18 cellular contexts compared by ENCODE assay signal in genomic region chr19:10744222-10744847, GRCh38. TPM values are rescaled to one million over a fixed set of nuclear protein-coding genes. Genes with fewer than 3 reads are reported as not detected.
A peak's percentile ranks its signal among the peaks of the same experiment; 100 is the strongest.
DNase-seq lines count a peak whose midpoint lies in the region; ATAC-seq and TF ChIP-seq lines count a peak whose summit lies in the region.
"Had no signal": no experiment of that assay in that cellular context is flagged by ENCODE, and none has a peak within 500 bp of the region (broad histone marks: within the 10 kb centered on the region; RNA-seq: fewer than 3 reads in every experiment).

No MANE protein-coding gene starts in this region.

- ATAC-seq in heart left ventricle (no peak), HG02973 (IDR thresholded peaks at IDR 0.05; ENCODE audit: unreplicated experiment) (no peak)
- ATAC-seq in naive thymus-derived CD4-positive, alpha-beta T cell = no peak
- ATAC-seq: stimulated activated naive B cell treated with anti-CD40 and anti-IgM and Interleukin-4, amounts not matched to agents 10 μg/mL and 1 μg/mL and 100 μg/mL, for 72 hours had no signal

- CTCF ChIA-PET in naive thymus-derived CD4-positive, alpha-beta T cell (lab: Charles Lee) = no interaction called here

- no peak for DNase-seq in heart left ventricle
- no peak for DNase-seq in cardiac septum (ENCODE audit: low spot score)
- DNase-seq in endodermal cell = no peak
- no peak for DNase-seq in naive thymus-derived CD4-positive, alpha-beta T cell
- DNase-seq in NCI-H524 (lab: John Stamatoyannopoulos, UW) = no peak
- DNase-seq in stimulated activated CD8-positive, alpha-beta memory T cell treated with anti-CD3 and anti-CD28 coated beads, Interleukin-4, amount 100 ng/mL, for 48 hours = no peak
- DNase-seq: activated CD4-positive, alpha-beta T cell treated with anti-CD3 and anti-CD28 coated beads, Interleukin-2, amount 50 U/mL, for 4 hours; amniotic stem cell; DMS 273 treated with DMSO at 0.1 percent for 48 hours; Karpas-422; NCI-H1694; NCI-H526; stimulated activated CD4-positive, alpha-beta T cell treated with anti-CD3 and anti-CD28 coated beads, Interleukin-4, amount 100 ng/mL, for 4 hours; stimulated activated naive B cell treated with anti-CD40 and anti-IgM and Interleukin-4, amounts not matched to agents 10 μg/mL and 1 μg/mL and 100 μg/mL, for 72 hours; T-helper 9 cell had no signal

- H3K27ac ChIP-seq in heart left ventricle (peak overlapping the region in 8 of 12 donors; percentile 13 to 66 (median 32)), endodermal cell (ENCODE audit: low read depth, low read length) (no peak overlapping the region), urinary bladder (ENCODE audit: low read depth) (peak overlapping the region; percentile 55)
- H3K27ac ChIP-seq in naive thymus-derived CD4-positive, alpha-beta T cell (ENCODE audit: low read depth, low read length) = no peak overlapping the region

- H3K9me3 ChIP-seq in heart left ventricle (peaks cover 0 to 14% (median 0%) of the 10 kb centered on the region in 12 donors), endodermal cell (ENCODE audit: control insufficient read depth, low read length) (peaks cover 15% of the 10 kb centered on the region)
- no peaks in the 10 kb centered on the region for H3K9me3 ChIP-seq in naive thymus-derived CD4-positive, alpha-beta T cell (ENCODE audit: control insufficient read depth in 2 of 3, low read length in 3 of 3)

- POLR2A ChIA-PET in naive thymus-derived CD4-positive, alpha-beta T cell (lab: Charles Lee) = interaction anchor here (0.6 kb wide), 1 partner anchor 343 kb away, joined by 3 read pairs; no protein-coding TSS in a partner anchor

- H3K36me3 ChIP-seq in heart left ventricle (no peaks in the 10 kb centered on the region), endodermal cell (ENCODE audit: control insufficient read depth, insufficient read depth, low read length) (peaks cover 1% of the 10 kb centered on the region), urinary bladder (ENCODE audit: insufficient read depth) (no peaks in the 10 kb centered on the region)
- peaks cover 0 to 11% (median 0%) of the 10 kb centered on the region in 3 experiments for H3K36me3 ChIP-seq in naive thymus-derived CD4-positive, alpha-beta T cell (ENCODE audit: control insufficient read depth in 2 of 3, insufficient read depth in 3 of 3, low read length in 3 of 3)

- H3K9me3 Mint-ChIP-seq in endodermal cell = peaks cover 16% of the 10 kb centered on the region
- H3K9me3 Mint-ChIP-seq in naive thymus-derived CD4-positive, alpha-beta T cell = peaks cover 0 to 5% (median 0%) of the 10 kb centered on the region in 11 donors

- no peak overlapping the region for H3K9ac ChIP-seq in endodermal cell (ENCODE audit: extremely low read depth, low read length, poor library complexity, severe bottlenecking)

- intact Hi-C loops in heart left ventricle (cut with DNase I) (no loop called here), cardiac septum (cut with DNase I) (no loop called here)
- intact Hi-C loops in naive thymus-derived CD4-positive, alpha-beta T cell (cut with micrococcal nuclease) = no loop called here

- peak overlapping the region; percentile 17 for H3K27ac Mint-ChIP-seq in endodermal cell
- H3K27ac Mint-ChIP-seq in naive thymus-derived CD4-positive, alpha-beta T cell = peak overlapping the region in 8 of 9 donors; percentile 6 to 71 (median 32)

- H3K4me3 ChIP-seq in heart left ventricle (no peak overlapping the region), endodermal cell (ENCODE audit: low read length) (no peak overlapping the region), urinary bladder (ENCODE audit: low read depth, low read length) (no peak overlapping the region)
- H3K4me3 ChIP-seq in naive thymus-derived CD4-positive, alpha-beta T cell (ENCODE audit: low read length) = no peak overlapping the region

- no peaks in the 10 kb centered on the region for H3K27me3 Mint-ChIP-seq in endodermal cell (ENCODE audit: insufficient read depth)
- H3K27me3 Mint-ChIP-seq in naive thymus-derived CD4-positive, alpha-beta T cell = no peaks in the 10 kb centered on the region
- H3K27me3 Mint-ChIP-seq: stimulated activated naive B cell treated with anti-CD40 and anti-IgM and Interleukin-4, amounts not matched to agents 10 μg/mL and 1 μg/mL and 100 μg/mL, for 72 hours had no signal

- peaks cover 27% of the 10 kb centered on the region for H3K36me3 Mint-ChIP-seq in endodermal cell (ENCODE audit: low read depth)
- peaks cover 0 to 27% (median 8%) of the 10 kb centered on the region in 5 donors for H3K36me3 Mint-ChIP-seq in naive thymus-derived CD4-positive, alpha-beta T cell

- peaks cover 5 to 81% (median 59%) of the 10 kb centered on the region in 12 donors for H3K4me1 ChIP-seq in heart left ventricle
- no peaks in the 10 kb centered on the region for H3K4me1 ChIP-seq in endodermal cell (ENCODE audit: control insufficient read depth, insufficient read depth, low read length)
- peaks cover 7 to 32% of the 10 kb centered on the region in 2 donors for H3K4me1 ChIP-seq in naive thymus-derived CD4-positive, alpha-beta T cell (ENCODE audit: control insufficient read depth in 2 of 2, insufficient read depth in 2 of 2, low read length in 2 of 2)
- peaks cover 2% of the 10 kb centered on the region for H3K4me1 ChIP-seq in urinary bladder (ENCODE audit: insufficient read depth)

- 39 to 58% (median 49%) methylated on average over 9 to 11 of the region's 11 CpGs for WGBS in heart left ventricle, 4 donors
- WGBS in endodermal cell (ENCODE audit: insufficient coverage in 1 of 2, insufficient read length in 1 of 2), 2 experiments = 84 to 92% methylated on average over 11 of the region's 11 CpGs
- WGBS in urinary bladder = 57% methylated on average over 11 of the region's 11 CpGs

- H3K4me1 Mint-ChIP-seq in endodermal cell = no peaks in the 10 kb centered on the region
- peaks cover 26 to 75% (median 58%) of the 10 kb centered on the region in 7 donors for H3K4me1 Mint-ChIP-seq in naive thymus-derived CD4-positive, alpha-beta T cell

- TF ChIP-seq POLR2A in heart left ventricle (IDR thresholded peaks at IDR 0.05) = no peak

- H3K27me3 ChIP-seq in heart left ventricle (no peaks in the 10 kb centered on the region), endodermal cell (ENCODE audit: control insufficient read depth, insufficient read depth, low read length, poor library complexity, severe bottlenecking) (no peaks in the 10 kb centered on the region)
- no peaks in the 10 kb centered on the region for H3K27me3 ChIP-seq in naive thymus-derived CD4-positive, alpha-beta T cell (ENCODE audit: control insufficient read depth in 2 of 2, insufficient read depth in 2 of 2, low read length in 2 of 2)

- TF ChIP-seq CTCF in heart left ventricle (IDR thresholded peaks at IDR 0.05) (no peak), endodermal cell (conservative IDR thresholded peaks at IDR 0.05) (no peak)

- H3K4me3 Mint-ChIP-seq in endodermal cell = no peak overlapping the region
- H3K4me3 Mint-ChIP-seq in naive thymus-derived CD4-positive, alpha-beta T cell = no peak overlapping the region
- H3K4me3 Mint-ChIP-seq: activated T-helper 1 cell treated with anti-CD3 and anti-CD28 coated beads, Interleukin-12 subunit alpha, Interleukin-12 subunit beta, Interleukin-2, Interleukin-4 antibody, amounts not matched to agents 30 ng/mL and 10 ng/mL and 1 ng/mL, durations not matched to agents 14 hours and 24 hours and 36 hours; stimulated activated naive B cell treated with anti-CD40 and anti-IgM and Interleukin-4, amounts not matched to agents 10 μg/mL and 1 μg/mL and 100 μg/mL, for 72 hours had no signal

RNA-seq across cellular contexts. Expression of gene DNM2, which starts 26.5 kb away (rescaled TPM):
- 100 to 1,000 TPM in 8 of 9 donors, 10 to 100 TPM in 1; 98.9 to 204 (median 137) TPM for total RNA-seq in heart left ventricle
- polyA plus RNA-seq in heart left ventricle = 100 to 1,000 TPM in 1 of 2 donors, 10 to 100 TPM in 1; 98.9 to 118 TPM
- 138 TPM for total RNA-seq in cardiac septum
- total RNA-seq in endodermal cell = 100 to 1,000 TPM; 118 to 136 TPM
- polyA plus RNA-seq in endodermal cell (2013, experiment 1 of 2) = 79.4 TPM
- 78.8 TPM for polyA plus RNA-seq in endodermal cell (2013, experiment 2 of 2)
- total RNA-seq in naive thymus-derived CD4-positive, alpha-beta T cell = 100 to 1,000 TPM; 238 to 340 (median 269) TPM
- 100 to 1,000 TPM in 1 of 2 donors, 10 to 100 TPM in 1; 49.1 to 111 TPM for polyA plus RNA-seq in naive thymus-derived CD4-positive, alpha-beta T cell
- 76.2 TPM for total RNA-seq in urinary bladder
- 87.0 TPM for polyA plus RNA-seq in urinary bladder

RNA-seq across cellular contexts. Expression of gene QTRT1, which starts 43.1 kb away (rescaled TPM):
- 10 to 100 TPM; 16.6 to 31.8 (median 25.7) TPM for total RNA-seq in heart left ventricle
- 10 to 100 TPM; 32.1 to 46.6 TPM for polyA plus RNA-seq in heart left ventricle
- total RNA-seq in cardiac septum = 24.9 TPM
- 10 to 100 TPM; 36.8 to 40.0 TPM for total RNA-seq in endodermal cell
- 30.3 TPM for polyA plus RNA-seq in endodermal cell (2013, experiment 1 of 2)
- polyA plus RNA-seq in endodermal cell (2013, experiment 2 of 2) = 30.3 TPM
- 10 to 100 TPM; 36.1 to 63.4 (median 54.9) TPM for total RNA-seq in naive thymus-derived CD4-positive, alpha-beta T cell
- 10 to 100 TPM; 38.0 to 41.8 TPM for polyA plus RNA-seq in naive thymus-derived CD4-positive, alpha-beta T cell
- total RNA-seq in urinary bladder = 16.3 TPM
- 55.3 TPM for polyA plus RNA-seq in urinary bladder

Comparison
In these comparisons a context has a peak if more than half of its experiments do, and no peak if none do; other contexts are left out.
1. H3K27ac ChIP-seq: peak in heart left ventricle (8 of 12) and urinary bladder (single experiment); none in endodermal cell (single experiment) and naive thymus-derived CD4-positive, alpha-beta T cell (single experiment).